Comparison of ENCODE assay signal across 2 cellular contexts in genomic region chr14:91204657-91205056, GRCh38.
TF ChIP-seq lines count a peak whose summit lies in the region.

No MANE protein-coding gene starts in this region.

TF ChIP-seq in liver, 16 proteins besides CTCF, POLR2A, EP300 and RAD21:
- TF ChIP-seq SP1 (IDR thresholded peaks at IDR 0.05) (peak; percentile 25), NR2F2 (IDR thresholded peaks at IDR 0.05) (no peak), RXRA (IDR thresholded peaks at IDR 0.05) (peak; percentile 54 to 57), HNF4A (conservative IDR thresholded peaks at IDR 0.05) (peak; percentile 58 to 69)
TF ChIP-seq in liver: peak in this region for 3.

TF ChIP-seq in HepG2, 621 proteins besides CTCF, POLR2A, EP300 and RAD21:
- TF ChIP-seq KLF12 (CRISPR knock-in tag; IDR thresholded peaks at IDR 0.05; ENCODE audit: borderline replicate concordance) (no peak), RFX3 (CRISPR knock-in tag; IDR thresholded peaks at IDR 0.05) (no peak), HMGXB4 (CRISPR knock-in tag; IDR thresholded peaks at IDR 0.05; ENCODE audit: borderline replicate concordance in 1 of 2, low read depth in 1 of 2) (no peak), CHD4 (IDR thresholded peaks at IDR 0.05; ENCODE audit: borderline replicate concordance, low read length) (no peak), ZNF350 (CRISPR knock-in tag; IDR thresholded peaks at IDR 0.05; ENCODE audit: borderline replicate concordance, low read depth) (no peak), ZNF609 (CRISPR knock-in tag; IDR thresholded peaks at IDR 0.05; ENCODE audit: borderline replicate concordance) (no peak), ZNF318 (CRISPR knock-in tag; IDR thresholded peaks at IDR 0.05) (no peak), DZIP1 (CRISPR knock-in tag; IDR thresholded peaks at IDR 0.05) (no peak), ZNF616 (CRISPR knock-in tag; IDR thresholded peaks at IDR 0.05; ENCODE audit: low read depth) (no peak), ZSCAN31 (CRISPR knock-in tag; IDR thresholded peaks at IDR 0.05; ENCODE audit: low read depth) (no peak), GPN1 (CRISPR knock-in tag; IDR thresholded peaks at IDR 0.05; ENCODE audit: borderline replicate concordance) (no peak), ZEB1 (IDR thresholded peaks at IDR 0.05; ENCODE audit: insufficient replicate concordance, low read depth) (no peak), ZNF607 (CRISPR knock-in tag; IDR thresholded peaks at IDR 0.05; ENCODE audit: borderline replicate concordance) (no peak), NAIF1 (CRISPR knock-in tag; IDR thresholded peaks at IDR 0.05; ENCODE audit: borderline replicate concordance) (no peak), ZSCAN12 (CRISPR knock-in tag; IDR thresholded peaks at IDR 0.05) (no peak), GABPA (IDR thresholded peaks at IDR 0.05; ENCODE audit: low read depth, low read length) (no peak), GABPA (CRISPR knock-in tag; IDR thresholded peaks at IDR 0.05; ENCODE audit: low read depth) (no peak), ZNF550 (CRISPR knock-in tag; IDR thresholded peaks at IDR 0.05; ENCODE audit: borderline replicate concordance) (no peak), DR1 (CRISPR knock-in tag; IDR thresholded peaks at IDR 0.05) (no peak)
